ENCODE assay signal across 1 cellular context in genomic region chr12:121796855-121797751, GRCh38.
TF ChIP-seq lines count a peak whose summit lies in the region.

No MANE protein-coding gene starts in this region.

TF ChIP-seq in HepG2, 621 proteins besides CTCF, POLR2A, EP300 and RAD21 (continued from another document and continues in another):
- peak; percentile 84 for TF ChIP-seq ZGPAT (CRISPR knock-in tag; IDR thresholded peaks at IDR 0.05)
- TF ChIP-seq KMT2B (CRISPR knock-in tag; IDR thresholded peaks at IDR 0.05) = peak; percentile 57; the same call in 1 of the 2 replicates
- TF ChIP-seq TBX3 (IDR thresholded peaks at IDR 0.05; ENCODE audit: borderline replicate concordance) = peak; percentile 66
- no peak for TF ChIP-seq ZNF234 (CRISPR knock-in tag; conservative IDR thresholded peaks at IDR 0.05)
- no peak for TF ChIP-seq ZFAT (CRISPR knock-in tag; conservative IDR thresholded peaks at IDR 0.05)
- no peak for TF ChIP-seq JDP2 (CRISPR knock-in tag; IDR thresholded peaks at IDR 0.05; ENCODE audit: borderline replicate concordance)
- TF ChIP-seq ZNF335 (CRISPR knock-in tag; IDR thresholded peaks at IDR 0.05) = no peak; the same call in 1 of the 2 replicates
- TF ChIP-seq MEIS1 (CRISPR knock-in tag; IDR thresholded peaks at IDR 0.05; ENCODE audit: borderline replicate concordance) = peak; percentile 52; the same call in 1 of the 2 replicates
- no peak for TF ChIP-seq ZNF572 (CRISPR knock-in tag; IDR thresholded peaks at IDR 0.05)
- no peak for TF ChIP-seq E2F5 (CRISPR knock-in tag; conservative IDR thresholded peaks at IDR 0.05)
- TF ChIP-seq ZSCAN5A (CRISPR knock-in tag; IDR thresholded peaks at IDR 0.05; ENCODE audit: borderline replicate concordance) = no peak; the same call in 1 of the 2 replicates
- TF ChIP-seq SAP130 (CRISPR knock-in tag; IDR thresholded peaks at IDR 0.05; ENCODE audit: low read depth) = peak; percentile 97
- TF ChIP-seq ARNT2 (CRISPR knock-in tag; IDR thresholded peaks at IDR 0.05; ENCODE audit: low read depth) = no peak; the same call in 1 of the 2 replicates
- TF ChIP-seq NFE2 (CRISPR knock-in tag; IDR thresholded peaks at IDR 0.05) = no peak
- TF ChIP-seq ZBTB43 (CRISPR knock-in tag; conservative IDR thresholded peaks at IDR 0.05) = no peak
- no peak for TF ChIP-seq ZBTB44 (CRISPR knock-in tag; IDR thresholded peaks at IDR 0.05)
- TF ChIP-seq ZNF546 (CRISPR knock-in tag; conservative IDR thresholded peaks at IDR 0.05) = no peak; the same call in 1 of the 2 replicates
- TF ChIP-seq ZNF740 (CRISPR knock-in tag; IDR thresholded peaks at IDR 0.05) = no peak
- no peak for TF ChIP-seq ZNF251 (CRISPR knock-in tag; IDR thresholded peaks at IDR 0.05)
- no peak for TF ChIP-seq IKZF1 (IDR thresholded peaks at IDR 0.05)
- no peak for TF ChIP-seq CBX2 (IDR thresholded peaks at IDR 0.05; ENCODE audit: low read depth, low read length)
- no peak for TF ChIP-seq CBX2 (CRISPR knock-in tag; IDR thresholded peaks at IDR 0.05; ENCODE audit: low read depth)
- no peak for TF ChIP-seq NONO (IDR thresholded peaks at IDR 0.05)
- TF ChIP-seq NONO (CRISPR knock-in tag; conservative IDR thresholded peaks at IDR 0.05) = peak; percentile 92
- peak; percentile 61; the same call in 1 of the 2 replicates for TF ChIP-seq RCOR2 (CRISPR knock-in tag; IDR thresholded peaks at IDR 0.05)
- TF ChIP-seq TRIM22 (IDR thresholded peaks at IDR 0.05) = no peak
- peak; percentile 77 for TF ChIP-seq SOX5 (CRISPR knock-in tag; IDR thresholded peaks at IDR 0.05; ENCODE audit: borderline replicate concordance)
- TF ChIP-seq MTF2 (CRISPR knock-in tag; IDR thresholded peaks at IDR 0.05; ENCODE audit: borderline replicate concordance) = no peak
- no peak for TF ChIP-seq ZNF557 (CRISPR knock-in tag; IDR thresholded peaks at IDR 0.05)
- peak; percentile 88 for TF ChIP-seq KAT8 (CRISPR knock-in tag; IDR thresholded peaks at IDR 0.05)
- no peak; the same call in 1 of the 2 replicates for TF ChIP-seq MXD3 (CRISPR knock-in tag; IDR thresholded peaks at IDR 0.05)
- no peak for TF ChIP-seq NR2F2 (IDR thresholded peaks at IDR 0.05; ENCODE audit: borderline replicate concordance, low read depth)
- TF ChIP-seq THAP9 (CRISPR knock-in tag; IDR thresholded peaks at IDR 0.05; ENCODE audit: borderline replicate concordance) = peak; percentile 47; the same call in 1 of the 2 replicates
- TF ChIP-seq ATAD3A (CRISPR knock-in tag; IDR thresholded peaks at IDR 0.05) = no peak
- no peak for TF ChIP-seq ZNF160 (CRISPR knock-in tag; IDR thresholded peaks at IDR 0.05)
- TF ChIP-seq ATF6 (CRISPR knock-in tag; conservative IDR thresholded peaks at IDR 0.05) = 0 out of 2 replicates have a peak, but pooled peaks have one; percentile 47
- no peak for TF ChIP-seq FUBP1 (CRISPR knock-in tag; IDR thresholded peaks at IDR 0.05; ENCODE audit: borderline replicate concordance)
- TF ChIP-seq CREM (IDR thresholded peaks at IDR 0.05) = peak; percentile 18; the same call in 1 of the 2 replicates
- no peak for TF ChIP-seq CREM (CRISPR knock-in tag; IDR thresholded peaks at IDR 0.05)
- 0 out of 2 replicates have a peak, but pooled peaks have one; percentile 28 for TF ChIP-seq KLF11 (CRISPR knock-in tag; IDR thresholded peaks at IDR 0.05)
- TF ChIP-seq TAF15 (IDR thresholded peaks at IDR 0.05; ENCODE audit: low read depth, low read length, poor library complexity, severe bottlenecking) = peak; percentile 51
- no peak for TF ChIP-seq THAP7 (CRISPR knock-in tag; IDR thresholded peaks at IDR 0.05)
- TF ChIP-seq CREB3 (CRISPR knock-in tag; IDR thresholded peaks at IDR 0.05) = no peak; the same call in 1 of the 2 replicates
- TF ChIP-seq MEIS2 (CRISPR knock-in tag; IDR thresholded peaks at IDR 0.05) = no peak
